In the genomic region with DNA sequence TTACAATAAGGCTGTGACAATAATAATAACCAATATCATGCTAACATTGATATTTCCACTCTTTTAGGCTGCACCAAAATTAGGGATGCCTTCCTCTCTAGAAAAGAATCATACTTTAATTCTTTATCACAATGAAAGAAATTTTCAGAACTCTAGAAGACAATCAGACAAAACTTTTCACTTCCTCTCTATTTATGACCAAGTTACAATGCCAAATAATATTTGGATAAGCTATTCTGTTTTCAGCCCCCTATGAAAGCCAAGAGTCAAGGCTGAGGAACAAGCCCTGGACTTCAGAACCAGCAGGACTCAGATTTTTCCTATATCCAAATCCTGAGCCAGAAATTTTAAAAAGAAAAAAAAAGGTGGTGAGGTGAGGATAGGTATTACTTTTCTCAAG, we compare ENCODE assay signal across 16 cellular contexts. TPM values are rescaled to one million over a fixed set of nuclear protein-coding genes. Genes with fewer than 3 reads are reported as not detected.
DNase-seq lines count a peak whose midpoint lies in the region; ATAC-seq and TF ChIP-seq lines count a peak whose summit lies in the region.
"Had no signal": no experiment of that assay in that cellular context is flagged by ENCODE, and none has a peak within 500 bp of the region (broad histone marks: within the 10 kb centered on the region; RNA-seq: fewer than 3 reads in every experiment).

No MANE protein-coding gene starts in this region.

- ATAC-seq in heart right ventricle = no peak
- ATAC-seq in GM18861 (IDR thresholded peaks at IDR 0.05; ENCODE audit: unreplicated experiment) = no peak
- no peak for ATAC-seq in T-cell (replicated peaks in 1 of 4)
- ATAC-seq in HG02623 (IDR thresholded peaks at IDR 0.05; ENCODE audit: unreplicated experiment) = no peak

- CTCF ChIA-PET in OCI-LY7 (lab: Charles Lee; ENCODE audit: unreplicated experiment) = no interaction called here
- CTCF ChIA-PET in T-cell (lab: Charles Lee) = no interaction called here

- H3K4me3 Mint-ChIP-seq in T-cell = no peak overlapping the region
- H3K4me3 Mint-ChIP-seq: CD14-positive monocyte, H9 had no signal

- H3K27me3 ChIP-seq in left ventricle myocardium inferior (ENCODE audit: low read depth) (no peaks in the 10 kb centered on the region), heart right ventricle (no peaks in the 10 kb centered on the region), iPS-20b (ENCODE audit: insufficient read depth, low read length) (no peaks in the 10 kb centered on the region)

- peak overlapping the region; percentile 86 for H3K4me2 ChIP-seq in OCI-LY7 (ENCODE audit: low read length)

- intact Hi-C loops in left ventricle myocardium inferior (cut with micrococcal nuclease) = no loop called here
- intact Hi-C loops in heart right ventricle (cut with DNase I) = no loop called here
- intact Hi-C loops in OCI-LY7 (cut with micrococcal nuclease; ENCODE audit: unreplicated experiment) = no loop called here

- H3K36me3 ChIP-seq in left ventricle myocardium inferior = no peaks in the 10 kb centered on the region
- H3K36me3 ChIP-seq in heart right ventricle = no peaks in the 10 kb centered on the region
- H3K36me3 ChIP-seq in OCI-LY7 (ENCODE audit: insufficient read depth, low read length) = peaks cover 36% of the 10 kb centered on the region
- no peaks in the 10 kb centered on the region for H3K36me3 ChIP-seq in iPS-20b (ENCODE audit: insufficient read depth, low read depth, low read length)

- peaks cover 45% of the 10 kb centered on the region for H4K20me1 ChIP-seq in OCI-LY7 (ENCODE audit: insufficient read depth, low read length)

- TF ChIP-seq CTCF in left ventricle myocardium inferior (IDR thresholded peaks at IDR 0.05; ENCODE audit: borderline replicate concordance) (no peak), heart right ventricle (IDR thresholded peaks at IDR 0.05) (no peak), OCI-LY7 (conservative IDR thresholded peaks at IDR 0.05; ENCODE audit: low read length) (no peak)

- H3K9me2 ChIP-seq in OCI-LY7 (ENCODE audit: insufficient read depth, low read length) = no peaks in the 10 kb centered on the region; the same call in 1 of the 2 replicates

- H3K27ac ChIP-seq in left ventricle myocardium inferior (replicated peaks) (peak overlapping the region; percentile 16), heart right ventricle (peak overlapping the region in 1 of 10 donors; percentile 29), OCI-LY7 (ENCODE audit: low read depth, low read length, poor library complexity, severe bottlenecking) (no peak overlapping the region), iPS-20b (ENCODE audit: low read length) (no peak overlapping the region)

- no TSS peak for BruUV-seq in OCI-LY7 (replicated peaks; lab: Mats Ljungman, UMichigan)

- H3K27me3 Mint-ChIP-seq in T-cell = no peaks in the 10 kb centered on the region

- H3K79me2 ChIP-seq in OCI-LY7 (ENCODE audit: insufficient read depth, low read depth, low read length) = peaks cover 95% of the 10 kb centered on the region

- H3K27ac Mint-ChIP-seq in T-cell = no peak overlapping the region
- H3K27ac Mint-ChIP-seq: CD14-positive monocyte had no signal

- no peak for DNase-seq in left ventricle myocardium inferior
- DNase-seq in heart right ventricle = no peak
- DNase-seq in OCI-LY7 (ENCODE audit: low spot score) = no peak
- no peak for DNase-seq in T-cell
- DNase-seq in amniotic stem cell (lab: John Stamatoyannopoulos, UW) = no peak
- DNase-seq: COR-L47, DMS153, H9, NCI-H1048, NCI-H1694, NCI-H774, SIG-M5 had no signal

- peaks cover 70% of the 10 kb centered on the region for H3K4me1 ChIP-seq in left ventricle myocardium inferior
- peaks cover 1 to 59% (median 45%) of the 10 kb centered on the region in 9 donors for H3K4me1 ChIP-seq in heart right ventricle
- H3K4me1 ChIP-seq in OCI-LY7 (ENCODE audit: insufficient read depth, low read length, poor library complexity, severe bottlenecking) = peaks cover 49% of the 10 kb centered on the region
- peaks cover 28% of the 10 kb centered on the region for H3K4me1 ChIP-seq in iPS-20b (ENCODE audit: insufficient read depth, low read length)

- H3K4me3 ChIP-seq in left ventricle myocardium inferior (no peak overlapping the region), heart right ventricle (no peak overlapping the region), OCI-LY7 (ENCODE audit: low read depth, low read length, poor library complexity, severe bottlenecking) (peak overlapping the region; percentile 98), iPS-20b (ENCODE audit: low read length) (no peak overlapping the region)

- no peak overlapping the region for H2AFZ ChIP-seq in OCI-LY7 (ENCODE audit: low read length)

- H3K36me3 Mint-ChIP-seq in T-cell = no peaks in the 10 kb centered on the region
- H3K36me3 Mint-ChIP-seq: CD14-positive monocyte had no signal

- 0 out of 2 replicates have a peak overlapping the region, but pooled peaks have one; percentile 6 for H3K9ac ChIP-seq in iPS-20b (ENCODE audit: low read depth, low read length)

- peaks cover 7 to 11% (median 8%) of the 10 kb centered on the region in 3 donors for H3K4me1 Mint-ChIP-seq in T-cell

- POLR2A ChIA-PET in OCI-LY7 (lab: Charles Lee) (interaction anchor here (0.7 to 1.4 kb wide), 3 partner anchors 20 to 51 kb away, joined by 3 to 4 read pairs (median 4); no protein-coding TSS in a partner anchor), T-cell (lab: Charles Lee) (no interaction called here)

- H3K9me3 Mint-ChIP-seq in T-cell = no peaks in the 10 kb centered on the region
- H3K9me3 Mint-ChIP-seq: H9 had no signal

- H3K9me3 ChIP-seq in left ventricle myocardium inferior (replicated peaks) (no peaks in the 10 kb centered on the region), heart right ventricle (no peaks in the 10 kb centered on the region), OCI-LY7 (ENCODE audit: low read length) (no peaks in the 10 kb centered on the region), iPS-20b (ENCODE audit: insufficient read depth, low read depth, low read length) (no peaks in the 10 kb centered on the region)

RNA-seq across cellular contexts. Expression of a gene that starts 4.6 kb away (rescaled TPM):
- total RNA-seq in left ventricle myocardium inferior (34.8 TPM), heart right ventricle (10 to 100 TPM; 26.2 to 39.6 (median 34.5) TPM), OCI-LY7 (2022) (157 and 171 TPM in 2 replicates), T-cell (10 to 100 TPM; 16.0 to 25.7 (median 23.0) TPM)
- 1 to 10 TPM; 5.9 to 7.8 TPM for polyA plus RNA-seq in heart right ventricle
- total RNA-seq in OCI-LY7 (2014; rRNA removed; shearing (Covaris generic)) = 43.3 and 69.9 TPM in 2 replicates
